In the genomic region with DNA sequence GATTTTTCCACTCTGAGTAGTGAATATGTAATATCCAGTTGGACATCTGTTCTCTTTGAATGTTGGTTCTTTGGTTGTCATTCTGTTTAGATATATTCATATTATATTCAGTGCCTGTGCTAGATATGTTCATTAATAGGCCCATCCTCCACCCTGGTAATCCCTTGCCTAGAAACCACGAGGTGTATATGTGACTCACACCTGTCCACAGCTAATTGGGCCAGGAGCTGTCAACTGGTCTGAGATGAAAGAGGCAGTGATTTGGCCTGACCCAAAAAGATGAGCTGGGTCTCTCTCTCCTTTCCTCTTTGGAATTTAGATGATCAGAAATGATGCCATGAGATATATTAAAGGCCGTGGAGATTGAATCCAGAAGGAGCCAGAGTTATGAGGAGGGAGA, we compare ENCODE assay signal across 22 cellular contexts.
"Had no signal": no experiment of that assay in that cellular context is flagged by ENCODE, and none has a peak within 500 bp of the region (broad histone marks: within the 10 kb centered on the region; RNA-seq: fewer than 3 reads in every experiment).

No MANE protein-coding gene starts in this region.

- DNase-seq: activated B cell treated with CpG ODN at 0.5 μM for 24 hours; activated CD4-positive, alpha-beta T cell treated with anti-CD3 and anti-CD28 coated beads for 36 hours; activated CD4-positive, alpha-beta T cell treated with anti-CD3 and anti-CD28 coated beads, Interleukin-2, amount 50 U/mL, for 48 hours; activated CD8-positive, alpha-beta memory T cell treated with anti-CD3 and anti-CD28 coated beads, Interleukin-2, amount 50 U/mL, for 48 hours; activated naive CD4-positive, alpha-beta T cell treated with Interleukin-2 at 50 U/mL for 16 hours; activated naive CD8-positive, alpha-beta T cell treated with anti-CD3 and anti-CD28 coated beads for 36 hours; activated T-cell treated with anti-CD3 and anti-CD28 coated beads, Interleukin-2, amount 50 U/mL, for 4 hours; cortex of kidney; endodermal cell; foreskin melanocyte; kidney; lower lobe of right lung; naive thymus-derived CD4-positive, alpha-beta T cell; posterior cingulate gyrus; sigmoid colon; stimulated activated CD4-positive, alpha-beta T cell treated with anti-CD3 and anti-CD28 coated beads, Interleukin-4, amount 100 ng/mL, for 1 hour; stimulated activated naive CD4-positive, alpha-beta T cell; T-helper 17 cell; upper lobe of left lung had no signal

- ATAC-seq: left lobe of liver; lower lobe of right lung; naive thymus-derived CD4-positive, alpha-beta T cell; T-helper 17 cell had no signal

- H3K4me3 ChIP-seq: cardiac muscle cell, lower lobe of right lung, sigmoid colon, smooth muscle cell, upper lobe of left lung had no signal
